Comparison of ENCODE assay signal across 19 cellular contexts in the genomic region with DNA sequence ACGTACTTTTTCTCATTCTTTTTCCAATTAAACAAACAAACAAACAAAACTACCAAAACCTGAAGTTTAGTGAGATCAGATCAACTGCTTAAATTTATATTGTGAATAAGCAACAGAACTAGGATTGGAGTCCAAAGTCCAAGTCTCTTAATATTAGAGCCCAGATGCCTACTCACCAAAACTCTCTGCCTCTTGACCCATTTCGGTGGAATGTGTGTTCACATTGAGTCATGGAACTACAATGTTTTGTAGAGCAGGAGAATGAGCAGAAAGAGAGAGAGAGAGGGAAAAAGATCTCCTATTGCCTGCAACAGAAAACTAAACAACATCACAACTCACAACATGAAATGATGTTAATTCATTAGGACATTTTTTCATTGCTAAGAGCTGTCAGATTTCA.
A peak's percentile ranks its signal among the peaks of the same experiment; 100 is the strongest.
DNase-seq lines count a peak whose midpoint lies in the region; ATAC-seq, FAIRE-seq and TF ChIP-seq lines count a peak whose summit lies in the region.
"Had no signal": no experiment of that assay in that cellular context is flagged by ENCODE, and none has a peak within 500 bp of the region (broad histone marks: within the 10 kb centered on the region; RNA-seq: fewer than 3 reads in every experiment).

No MANE protein-coding gene starts in this region.

- H3K9me3 ChIP-seq in A549 (no peaks in the 10 kb centered on the region), GM23248 (ENCODE audit: low read depth) (no peaks in the 10 kb centered on the region), MG63 (no peaks in the 10 kb centered on the region)
- H3K9me3 ChIP-seq: BLaER1 had no signal

- CTCF ChIA-PET in A549 (lab: Yijun Ruan, JAX), result no interaction called here

- TF ChIP-seq CTCF in A549 (IDR thresholded peaks at IDR 0.05), result no peak

- DNase-seq in A549 (ENCODE audit: low read depth in 1 of 2, low spot score in 1 of 2) (peak in 1 of 2 experiments; percentile 23), GM23248 (peak; percentile 2), MG63 (peak; percentile 16), kidney tubule cell (ENCODE audit: low spot score) (peak; percentile 90), NCI-H748 treated with DMSO at 0.1 percent for 48 hours (lab: John Stamatoyannopoulos, UW) (no peak), mesenteric fat pad (ENCODE audit: low spot score) (no peak)
- DNase-seq: CD4-positive, CD25-positive, alpha-beta regulatory T cell; NCI-H1436 treated with DMSO at 0.1 percent for 48 hours; NCI-H187 treated with DMSO at 0.1 percent for 48 hours; NCI-H2171 treated with DMSO at 0.1 percent for 48 hours; NCI-H345; NCI-H510A treated with DMSO at 0.1 percent for 48 hours had no signal

- H3K27ac ChIP-seq in A549 (no peak overlapping the region), GM23248 (no peak overlapping the region)
- H3K27ac ChIP-seq: 22Rv1, BLaER1, KMS-11 had no signal

- H3F3A ChIP-seq in GM23248 (ENCODE audit: insufficient read depth), result no peaks in the 10 kb centered on the region

- 8% methylated on average over 2 of the region's 2 CpGs for WGBS in A549 (ENCODE audit: missing lambda C conversion rate)
- 3 to 4% methylated on average over 2 of the region's 2 CpGs for WGBS in GM23248 (ENCODE audit: low coverage in 1 of 2, low lambda C conversion rate in 2 of 2, missing lambda C conversion rate in 2 of 2), 2 experiments

- no peak for FAIRE-seq in A549 (lab: Jason Lieb, UNC)
- FAIRE-seq: D721Med, G401.6 had no signal

- H2AFZ ChIP-seq in GM23248, result no peak overlapping the region

- no peak for TF ChIP-seq EP300 in A549 (IDR thresholded peaks at IDR 0.05)

- no peaks in the 10 kb centered on the region for H3K9me2 ChIP-seq in GM23248 (ENCODE audit: insufficient read depth)

- H3K79me2 ChIP-seq in GM23248 (ENCODE audit: insufficient read depth), result no peaks in the 10 kb centered on the region

- no peaks in the 10 kb centered on the region for H4K20me1 ChIP-seq in GM23248 (ENCODE audit: insufficient read depth)
- H4K20me1 ChIP-seq: BLaER1 had no signal

- H3K9ac ChIP-seq in GM23248, result no peak overlapping the region
- H3K9ac ChIP-seq: BLaER1, KMS-11 had no signal

- H3K4me2 ChIP-seq in A549, result peak overlapping the region; percentile 43
- no peak overlapping the region for H3K4me2 ChIP-seq in GM23248 (ENCODE audit: unreplicated experiment)
- H3K4me2 ChIP-seq: BLaER1, KMS-11 had no signal

- H3K4me3 ChIP-seq in A549, result no peak overlapping the region
- H3K4me3 ChIP-seq in GM23248, result no peak overlapping the region
- no peak overlapping the region for H3K4me3 ChIP-seq in MG63
- H3K4me3 ChIP-seq: BLaER1 had no signal

- H3K4me1 ChIP-seq in A549 (peaks cover 17% of the 10 kb centered on the region), GM23248 (ENCODE audit: insufficient read depth) (no peaks in the 10 kb centered on the region)
- H3K4me1 ChIP-seq: BLaER1 had no signal

- in situ Hi-C loops in GM23248 (cut with MboI), result no loop called here

- H3K27me3 ChIP-seq in GM23248 (replicated peaks; ENCODE audit: insufficient read depth) (no peaks in the 10 kb centered on the region), MG63 (no peaks in the 10 kb centered on the region)
- H3K27me3 ChIP-seq: BLaER1 had no signal

- no peak for TF ChIP-seq POLR2A in A549 (IDR thresholded peaks at IDR 0.05; ENCODE audit: low read length)

- POLR2A ChIA-PET in A549 (lab: Yijun Ruan, JAX), result no interaction called here

- H3K36me3 ChIP-seq in GM23248 (ENCODE audit: low read depth) (no peaks in the 10 kb centered on the region), MG63 (no peaks in the 10 kb centered on the region)
- H3K36me3 ChIP-seq: BLaER1 had no signal

- TF ChIP-seq RAD21 in A549 (conservative IDR thresholded peaks at IDR 0.05 in 1 of 2, IDR thresholded peaks at IDR 0.05 in 1 of 2), result no peak

- peak in 1 of 2 experiments; percentile 65; a peak in 2 of 6 replicates for ATAC-seq in A549
- ATAC-seq in HG02885 (IDR thresholded peaks at IDR 0.05; ENCODE audit: poor library complexity, unreplicated experiment), result no peak
- ATAC-seq: SK-N-SH treated with all-trans-retinoic acid at 6 μM for 48 hours had no signal

TF ChIP-seq in A549, 52 proteins besides CTCF, POLR2A, EP300 and RAD21:
- TF ChIP-seq FOSL2 (IDR thresholded peaks at IDR 0.05), result no peak
- TF ChIP-seq FOSL2 (CRISPR knock-in tag; IDR thresholded peaks at IDR 0.05), result peak; percentile 40; the same call in 1 of the 2 replicates
- TF ChIP-seq, protein P1, sequence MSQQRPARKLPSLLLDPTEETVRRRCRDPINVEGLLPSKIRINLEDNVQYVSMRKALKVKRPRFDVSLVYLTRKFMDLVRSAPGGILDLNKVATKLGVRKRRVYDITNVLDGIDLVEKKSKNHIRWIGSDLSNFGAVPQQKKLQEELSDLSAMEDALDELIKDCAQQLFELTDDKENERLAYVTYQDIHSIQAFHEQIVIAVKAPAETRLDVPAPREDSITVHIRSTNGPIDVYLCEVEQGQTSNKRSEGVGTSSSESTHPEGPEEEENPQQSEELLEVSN (IDR thresholded peaks at IDR 0.05; ENCODE audit: borderline replicate concordance, low read depth), result no peak
TF ChIP-seq in A549: peak in this region for 1.

Comparison
In these comparisons a context has a peak if more than half of its experiments do, and no peak if none do; other contexts are left out.
1. DNase-seq: peak in GM23248 (single experiment), MG63 (single experiment) and kidney tubule cell (single experiment); none in NCI-H748 treated with DMSO at 0.1 percent for 48 hours (single experiment) and mesenteric fat pad (single experiment).